In the genomic region with DNA sequence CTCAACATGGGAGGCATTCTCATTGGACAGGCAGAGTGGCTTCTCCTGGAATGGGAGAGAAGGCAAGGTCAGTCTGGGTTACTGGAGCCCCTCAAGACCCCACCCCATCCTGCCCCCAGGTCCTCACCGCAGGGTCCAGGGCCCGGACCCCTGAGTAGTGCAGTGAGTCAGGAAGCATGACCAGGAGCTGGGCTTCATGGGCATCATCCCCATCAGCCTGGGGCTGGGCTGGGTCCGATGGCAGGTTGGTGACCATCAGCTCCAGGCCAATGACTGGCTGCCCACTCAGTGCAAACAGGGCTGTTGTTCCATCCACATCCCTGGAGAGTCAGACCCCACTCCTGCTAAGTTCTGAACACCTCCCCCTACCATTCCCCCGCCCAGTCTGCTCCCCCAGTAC, we compare ENCODE assay signal across 22 cellular contexts.
"Had no signal": no experiment of that assay in that cellular context is flagged by ENCODE, and none has a peak within 500 bp of the region (broad histone marks: within the 10 kb centered on the region; RNA-seq: fewer than 3 reads in every experiment).

No MANE protein-coding gene starts in this region.

- H3K27ac ChIP-seq: colonic mucosa, esophagus squamous epithelium, left ventricle myocardium inferior, lower lobe of right lung, pancreas, skin epidermis, spleen, testis had no signal

- H3K36me3 ChIP-seq: colonic mucosa, lower lobe of right lung, pancreas had no signal

- H3K27me3 ChIP-seq: colonic mucosa, esophagus squamous epithelium, pancreas, spleen, testis, tibial artery had no signal

- H3K4me3 ChIP-seq: colonic mucosa, esophagus squamous epithelium, left ventricle myocardium inferior, lower lobe of right lung, pancreas, skin epidermis, spleen, testis, tibial artery had no signal

- ATAC-seq: effector memory CD8-positive, alpha-beta T cell; left colon; natural killer cell; pancreas; stimulated activated memory B cell treated with anti-CD40 and anti-IgM and Interleukin-4, amounts not matched to agents 10 μg/mL and 1 μg/mL and 100 μg/mL, for 72 hours; stimulated activated naive CD8-positive, alpha-beta T cell treated with anti-CD3 and anti-CD28 coated beads, Interleukin-15, Interleukin-2, amounts not matched to agents 100 U/mL and 50 U/mL, for 24 hours had no signal

- H3K4me1 ChIP-seq: colonic mucosa, esophagus squamous epithelium, lower lobe of right lung, pancreas, spleen, testis had no signal

- H3K9me3 ChIP-seq: colonic mucosa, esophagus squamous epithelium, left ventricle myocardium inferior, lower lobe of right lung, pancreas, spleen, testis, tibial artery had no signal

- DNase-seq: colonic mucosa; effector memory CD8-positive, alpha-beta T cell; erythroblast; esophagus squamous epithelium; foreskin melanocyte; hypothalamus; immature natural killer cell; kidney glomerular epithelial cell; left ventricle myocardium inferior; lower lobe of right lung; natural killer cell; occipital lobe; spleen; stimulated activated CD4-positive, alpha-beta T cell treated with anti-CD3 and anti-CD28 coated beads, Interleukin-4, amount 100 ng/mL, for 4 hours; stimulated activated naive CD8-positive, alpha-beta T cell treated with anti-CD3 and anti-CD28 coated beads, Interleukin-15, Interleukin-2, amounts not matched to agents 100 U/mL and 50 U/mL, for 24 hours; substantia nigra; testis had no signal
